1 cellular context compared by ENCODE assay signal in the genomic region with DNA sequence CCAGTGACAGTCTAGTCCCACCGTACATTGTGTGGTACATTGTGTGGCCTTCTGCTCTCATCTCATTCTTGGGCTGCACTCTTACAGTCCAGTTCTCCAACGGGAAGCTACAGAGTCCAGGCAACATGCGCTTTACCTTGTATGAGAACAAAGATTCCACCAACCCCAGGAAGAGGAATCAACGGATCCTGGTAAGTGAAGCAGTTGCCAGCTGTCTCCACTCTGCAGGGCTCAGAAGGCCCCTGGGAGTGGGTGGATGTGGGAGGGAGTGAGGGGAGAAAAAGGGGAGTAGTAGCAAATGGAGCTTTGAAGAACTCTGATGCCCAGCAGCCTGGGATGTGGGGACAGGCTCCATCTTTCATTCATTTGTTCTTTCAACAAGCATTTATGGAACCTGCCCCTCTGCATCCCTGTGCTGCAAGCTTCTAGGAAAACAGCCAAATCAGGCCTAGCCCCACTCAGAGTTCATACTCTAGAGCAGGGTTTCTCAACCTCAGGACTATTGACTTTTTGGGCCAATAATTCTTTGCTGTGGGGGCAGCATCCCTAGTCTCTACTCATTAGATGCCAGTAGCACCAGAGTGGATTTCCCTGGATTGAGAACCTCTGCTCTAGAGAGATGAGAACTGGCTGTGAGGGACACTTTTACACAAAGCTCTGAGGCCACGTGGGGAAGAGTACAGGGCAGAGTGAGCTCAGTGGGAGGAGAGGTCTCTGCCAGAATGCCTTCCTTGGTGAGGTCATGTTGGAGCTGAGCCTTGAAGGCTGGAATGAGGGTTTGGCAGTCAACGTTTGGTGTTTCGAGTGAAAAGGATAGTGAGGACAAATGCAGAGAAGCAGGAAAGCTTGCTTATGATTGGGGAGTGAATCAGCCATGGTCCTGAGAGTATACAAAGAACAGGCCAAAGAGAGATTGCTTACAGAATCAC.
A peak's percentile ranks its signal among the peaks of the same experiment; 100 is the strongest.
TF ChIP-seq lines count a peak whose summit lies in the region.

No MANE protein-coding gene starts in this region.

TF ChIP-seq in GM12878, 131 proteins besides CTCF, POLR2A, EP300 and RAD21:
- 0 out of 3 replicates have a peak, but pooled peaks of 1 of the 2 experiments have one; percentile 41 for TF ChIP-seq EGR1 (IDR thresholded peaks at IDR 0.05; ENCODE audit: borderline replicate concordance in 1 of 2, low read depth in 2 of 2, low read length in 2 of 2)
- TF ChIP-seq, protein P1, sequence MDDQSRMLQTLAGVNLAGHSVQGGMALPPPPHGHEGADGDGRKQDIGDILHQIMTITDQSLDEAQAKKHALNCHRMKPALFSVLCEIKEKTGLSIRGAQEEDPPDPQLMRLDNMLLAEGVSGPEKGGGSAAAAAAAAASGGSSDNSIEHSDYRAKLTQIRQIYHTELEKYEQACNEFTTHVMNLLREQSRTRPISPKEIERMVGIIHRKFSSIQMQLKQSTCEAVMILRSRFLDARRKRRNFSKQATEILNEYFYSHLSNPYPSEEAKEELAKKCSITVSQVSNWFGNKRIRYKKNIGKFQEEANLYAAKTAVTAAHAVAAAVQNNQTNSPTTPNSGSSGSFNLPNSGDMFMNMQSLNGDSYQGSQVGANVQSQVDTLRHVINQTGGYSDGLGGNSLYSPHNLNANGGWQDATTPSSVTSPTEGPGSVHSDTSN (IDR thresholded peaks at IDR 0.05; ENCODE audit: insufficient replicate concordance, low read depth, low read length) = no peak
